Comparison of ENCODE assay signal across 31 cellular contexts in the genomic region with DNA sequence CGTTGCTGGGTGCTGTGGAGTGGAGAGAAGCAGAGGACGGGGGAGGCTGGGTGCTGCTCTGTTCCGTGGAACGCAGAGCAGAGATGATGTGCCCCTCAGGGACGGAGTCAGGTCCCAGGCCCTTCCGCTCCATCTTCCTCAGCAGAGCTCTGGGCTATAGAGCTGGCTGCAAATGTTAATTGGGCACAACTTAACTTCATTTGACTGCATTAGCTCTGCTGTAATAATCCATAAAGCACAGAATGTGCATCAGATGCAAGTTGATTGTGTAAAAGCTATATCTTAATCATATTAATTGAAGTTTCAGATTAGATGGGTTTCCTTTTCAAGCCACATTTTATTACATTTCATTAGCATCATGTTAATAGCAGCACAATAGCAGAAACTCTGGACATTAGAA.
"Had no signal": no experiment of that assay in that cellular context is flagged by ENCODE, and none has a peak within 500 bp of the region (broad histone marks: within the 10 kb centered on the region; RNA-seq: fewer than 3 reads in every experiment).

No MANE protein-coding gene starts in this region.

- DNase-seq: activated effector memory CD4-positive, alpha-beta T cell treated with anti-CD3 and anti-CD28 coated beads, Interleukin-2, amount 50 U/mL, for 16 hours; activated effector memory CD4-positive, alpha-beta T cell treated with Interleukin-2 at 50 U/mL for 16 hours; activated gamma-delta T cell; activated gamma-delta T cell treated with Interleukin-2 at 50 U/mL for 16 hours; activated naive CD4-positive, alpha-beta T cell; activated naive CD4-positive, alpha-beta T cell treated with anti-CD3 and anti-CD28 coated beads for 36 hours; activated naive CD4-positive, alpha-beta T cell treated with anti-CD3 and anti-CD28 coated beads, Interleukin-2, amount 10 ng/mL, durations not matched to agents 7 days and 5 days; activated naive CD4-positive, alpha-beta T cell treated with anti-CD3 and anti-CD28 coated beads, Interleukin-2, amount 50 U/mL, for 16 hours; activated naive CD4-positive, alpha-beta T cell treated with Interleukin-2 at 50 U/mL for 16 hours; activated naive CD8-positive, alpha-beta T cell treated with anti-CD3 and anti-CD28 coated beads for 36 hours; activated naive CD8-positive, alpha-beta T cell treated with anti-CD3 and anti-CD28 coated beads, Interleukin-2, amount 10 ng/mL, durations not matched to agents 7 days and 5 days; activated naive CD8-positive, alpha-beta T cell treated with anti-CD3 and anti-CD28 coated beads, Interleukin-2, amount 50 U/mL, for 24 hours; activated T-cell treated with anti-CD3 and anti-CD28 coated beads, Interleukin-2, amount 50 U/mL, for 24 hours; activated T-cell treated with anti-CD3 and anti-CD28 coated beads, Interleukin-2, amount 50 U/mL, for 4 hours; activated T-cell treated with anti-CD3 and anti-CD28 coated beads, Interleukin-2, amount 50 U/mL, for 48 hours; activated T-cell treated with anti-CD3 and anti-CD28 coated beads, Interleukin-2, amount 50 U/mL, for 72 hours; adrenal gland; amniotic stem cell; amygdala; anterior cingulate cortex; aorta; body of pancreas; brain microvascular endothelial cell; caudate nucleus; central memory CD4-positive, alpha-beta T cell; cerebellar nuclear complex had no signal

- H3K4me3 ChIP-seq: adrenal gland, ascending aorta, body of pancreas, breast epithelium, cardiac muscle cell had no signal

- H3K4me1 ChIP-seq: adrenal gland, ascending aorta, body of pancreas, breast epithelium had no signal

- H3K36me3 ChIP-seq: adrenal gland, ascending aorta, brain microvascular endothelial cell, breast epithelium, cardiac muscle cell had no signal

- H3K27ac ChIP-seq: adrenal gland, ascending aorta, body of pancreas, brain microvascular endothelial cell, breast epithelium, cardiac muscle cell had no signal

- H3K27me3 ChIP-seq: adrenal gland, ascending aorta, body of pancreas, brain microvascular endothelial cell, breast epithelium, cardiac muscle cell had no signal

- H3K9me3 ChIP-seq: adrenal gland, ascending aorta, body of pancreas, breast epithelium had no signal

- ATAC-seq: activated naive CD4-positive, alpha-beta T cell treated with anti-CD3 and anti-CD28 coated beads, Interleukin-2, amount 50 U/mL, for 72 hours; activated naive CD8-positive, alpha-beta T cell treated with anti-CD3 and anti-CD28 coated beads, Interleukin-2, amount 50 U/mL, for 24 hours; activated T-cell treated with anti-CD3 and anti-CD28 coated beads, Interleukin-2, amount 50 U/mL, for 4 hours; activated T-cell treated with anti-CD3 and anti-CD28 coated beads, Interleukin-2, amount 50 U/mL, for 72 hours; activated T-helper 17 cell treated with anti-CD3 and anti-CD28 coated beads, Interleukin-2, amount 50 U/mL, for 72 hours; body of pancreas had no signal
